Comparison of ENCODE assay signal across 1 cellular context in the genomic region with DNA sequence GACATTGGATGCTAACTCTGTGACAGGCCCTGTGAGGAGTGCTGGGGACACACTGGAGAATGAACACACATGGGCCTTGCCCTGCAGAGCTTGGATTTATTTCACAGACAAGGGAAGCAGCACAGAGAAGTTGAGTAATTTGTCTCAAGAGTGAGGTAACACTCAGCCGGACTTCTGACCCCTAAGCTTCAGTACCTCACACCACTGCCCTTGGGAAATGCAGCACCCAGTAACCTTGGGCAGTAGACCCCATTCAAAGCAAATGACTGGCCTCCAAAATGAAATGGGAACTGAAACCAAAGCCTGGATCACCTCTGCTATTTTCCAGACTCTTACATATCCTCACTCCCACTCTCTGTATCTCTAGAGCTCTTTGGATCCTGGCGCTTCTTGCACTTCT.
A peak's percentile ranks its signal among the peaks of the same experiment; 100 is the strongest.
TF ChIP-seq lines count a peak whose summit lies in the region.

No MANE protein-coding gene starts in this region.

TF ChIP-seq in HepG2, 621 proteins besides CTCF, POLR2A, EP300 and RAD21 (continued from another document and continues in another):
- TF ChIP-seq MAZ (IDR thresholded peaks at IDR 0.05; ENCODE audit: borderline replicate concordance, low read depth, low read length) = no peak
- no peak for TF ChIP-seq MAZ (CRISPR knock-in tag; IDR thresholded peaks at IDR 0.05; ENCODE audit: low read depth)
- TF ChIP-seq AGO1 (IDR thresholded peaks at IDR 0.05; ENCODE audit: low read depth, low read length, poor library complexity, severe bottlenecking) = no peak
- no peak for TF ChIP-seq POGZ (CRISPR knock-in tag; IDR thresholded peaks at IDR 0.05)
- TF ChIP-seq CREBL2 (CRISPR knock-in tag; IDR thresholded peaks at IDR 0.05; ENCODE audit: borderline replicate concordance) = no peak
- 0 out of 2 replicates have a peak, but pooled peaks have one; percentile 47 for TF ChIP-seq NR2C2 (CRISPR knock-in tag; IDR thresholded peaks at IDR 0.05; ENCODE audit: borderline replicate concordance)
- no peak for TF ChIP-seq NFKB2 (CRISPR knock-in tag; IDR thresholded peaks at IDR 0.05; ENCODE audit: borderline replicate concordance)
- no peak for TF ChIP-seq HCFC1 (IDR thresholded peaks at IDR 0.05; ENCODE audit: low read depth, low read length)
- TF ChIP-seq SKI (IDR thresholded peaks at IDR 0.05; ENCODE audit: partially characterized antibody) = peak; percentile 36
- TF ChIP-seq ZMYM3 (CRISPR knock-in tag; IDR thresholded peaks at IDR 0.05) = 0 out of 2 replicates have a peak, but pooled peaks have one; percentile 11
- TF ChIP-seq CBFB (CRISPR knock-in tag; IDR thresholded peaks at IDR 0.05) = no peak
- no peak for TF ChIP-seq RAD51 (IDR thresholded peaks at IDR 0.05; ENCODE audit: borderline replicate concordance)
- no peak for TF ChIP-seq SP140L (CRISPR knock-in tag; IDR thresholded peaks at IDR 0.05; ENCODE audit: borderline replicate concordance)
- TF ChIP-seq CEBPG (CRISPR knock-in tag; IDR thresholded peaks at IDR 0.05) = peak; percentile 99
- TF ChIP-seq KDM5A (IDR thresholded peaks at IDR 0.05; ENCODE audit: borderline replicate concordance, low read length) = no peak
- no peak for TF ChIP-seq PHF5A (CRISPR knock-in tag; IDR thresholded peaks at IDR 0.05; ENCODE audit: low read depth, unreplicated experiment)
- TF ChIP-seq, protein P1, sequence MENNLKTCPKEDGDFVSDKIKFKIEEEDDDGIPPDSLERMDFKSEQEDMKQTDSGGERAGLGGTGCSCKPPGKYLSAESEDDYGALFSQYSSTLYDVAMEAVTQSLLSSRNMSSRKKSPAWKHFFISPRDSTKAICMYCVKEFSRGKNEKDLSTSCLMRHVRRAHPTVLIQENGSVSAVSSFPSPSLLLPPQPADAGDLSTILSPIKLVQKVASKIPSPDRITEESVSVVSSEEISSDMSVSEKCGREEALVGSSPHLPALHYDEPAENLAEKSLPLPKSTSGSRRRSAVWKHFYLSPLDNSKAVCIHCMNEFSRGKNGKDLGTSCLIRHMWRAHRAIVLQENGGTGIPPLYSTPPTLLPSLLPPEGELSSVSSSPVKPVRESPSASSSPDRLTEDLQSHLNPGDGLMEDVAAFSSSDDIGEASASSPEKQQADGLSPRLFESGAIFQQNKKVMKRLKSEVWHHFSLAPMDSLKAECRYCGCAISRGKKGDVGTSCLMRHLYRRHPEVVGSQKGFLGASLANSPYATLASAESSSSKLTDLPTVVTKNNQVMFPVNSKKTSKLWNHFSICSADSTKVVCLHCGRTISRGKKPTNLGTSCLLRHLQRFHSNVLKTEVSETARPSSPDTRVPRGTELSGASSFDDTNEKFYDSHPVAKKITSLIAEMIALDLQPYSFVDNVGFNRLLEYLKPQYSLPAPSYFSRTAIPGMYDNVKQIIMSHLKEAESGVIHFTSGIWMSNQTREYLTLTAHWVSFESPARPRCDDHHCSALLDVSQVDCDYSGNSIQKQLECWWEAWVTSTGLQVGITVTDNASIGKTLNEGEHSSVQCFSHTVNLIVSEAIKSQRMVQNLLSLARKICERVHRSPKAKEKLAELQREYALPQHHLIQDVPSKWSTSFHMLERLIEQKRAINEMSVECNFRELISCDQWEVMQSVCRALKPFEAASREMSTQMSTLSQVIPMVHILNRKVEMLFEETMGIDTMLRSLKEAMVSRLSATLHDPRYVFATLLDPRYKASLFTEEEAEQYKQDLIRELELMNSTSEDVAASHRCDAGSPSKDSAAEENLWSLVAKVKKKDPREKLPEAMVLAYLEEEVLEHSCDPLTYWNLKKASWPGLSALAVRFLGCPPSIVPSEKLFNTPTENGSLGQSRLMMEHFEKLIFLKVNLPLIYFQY (CRISPR knock-in tag; IDR thresholded peaks at IDR 0.05; ENCODE audit: borderline replicate concordance) = no peak
- TF ChIP-seq ZNF543 (CRISPR knock-in tag; IDR thresholded peaks at IDR 0.05) = no peak
- TF ChIP-seq, protein P2, sequence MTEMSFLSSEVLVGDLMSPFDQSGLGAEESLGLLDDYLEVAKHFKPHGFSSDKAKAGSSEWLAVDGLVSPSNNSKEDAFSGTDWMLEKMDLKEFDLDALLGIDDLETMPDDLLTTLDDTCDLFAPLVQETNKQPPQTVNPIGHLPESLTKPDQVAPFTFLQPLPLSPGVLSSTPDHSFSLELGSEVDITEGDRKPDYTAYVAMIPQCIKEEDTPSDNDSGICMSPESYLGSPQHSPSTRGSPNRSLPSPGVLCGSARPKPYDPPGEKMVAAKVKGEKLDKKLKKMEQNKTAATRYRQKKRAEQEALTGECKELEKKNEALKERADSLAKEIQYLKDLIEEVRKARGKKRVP (CRISPR knock-in tag; IDR thresholded peaks at IDR 0.05) = no peak
- no peak for TF ChIP-seq GABPB1 (CRISPR knock-in tag; IDR thresholded peaks at IDR 0.05)
- TF ChIP-seq CREB3 (CRISPR knock-in tag; IDR thresholded peaks at IDR 0.05) = no peak
- TF ChIP-seq IRF2 (CRISPR knock-in tag; IDR thresholded peaks at IDR 0.05) = 0 out of 2 replicates have a peak, but pooled peaks have one; percentile 22
- TF ChIP-seq ZNF280B (CRISPR knock-in tag; IDR thresholded peaks at IDR 0.05; ENCODE audit: borderline replicate concordance) = no peak
- no peak for TF ChIP-seq ZKSCAN1 (IDR thresholded peaks at IDR 0.05; ENCODE audit: low read length)
- no peak for TF ChIP-seq ZNF282 (IDR thresholded peaks at IDR 0.05; ENCODE audit: partially characterized antibody)
- TF ChIP-seq SALL2 (CRISPR knock-in tag; IDR thresholded peaks at IDR 0.05) = no peak
- no peak for TF ChIP-seq ZSCAN22 (CRISPR knock-in tag; IDR thresholded peaks at IDR 0.05)
- TF ChIP-seq, protein P3, sequence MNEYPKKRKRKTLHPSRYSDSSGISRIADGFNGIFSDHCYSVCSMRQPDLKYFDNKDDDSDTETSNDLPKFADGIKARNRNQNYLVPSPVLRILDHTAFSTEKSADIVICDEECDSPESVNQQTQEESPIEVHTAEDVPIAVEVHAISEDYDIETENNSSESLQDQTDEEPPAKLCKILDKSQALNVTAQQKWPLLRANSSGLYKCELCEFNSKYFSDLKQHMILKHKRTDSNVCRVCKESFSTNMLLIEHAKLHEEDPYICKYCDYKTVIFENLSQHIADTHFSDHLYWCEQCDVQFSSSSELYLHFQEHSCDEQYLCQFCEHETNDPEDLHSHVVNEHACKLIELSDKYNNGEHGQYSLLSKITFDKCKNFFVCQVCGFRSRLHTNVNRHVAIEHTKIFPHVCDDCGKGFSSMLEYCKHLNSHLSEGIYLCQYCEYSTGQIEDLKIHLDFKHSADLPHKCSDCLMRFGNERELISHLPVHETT (CRISPR knock-in tag; conservative IDR thresholded peaks at IDR 0.05) = no peak
- TF ChIP-seq MIER2 (CRISPR knock-in tag; IDR thresholded peaks at IDR 0.05) = no peak
- TF ChIP-seq KMT2A (CRISPR knock-in tag; IDR thresholded peaks at IDR 0.05) = no peak
- peak; percentile 17; the same call in 1 of the 2 replicates for TF ChIP-seq TCF7 (IDR thresholded peaks at IDR 0.05; ENCODE audit: low read depth)
- TF ChIP-seq XBP1 (CRISPR knock-in tag; IDR thresholded peaks at IDR 0.05) = no peak
- no peak for TF ChIP-seq ZNF773 (CRISPR knock-in tag; IDR thresholded peaks at IDR 0.05; ENCODE audit: borderline replicate concordance)
- no peak for TF ChIP-seq ZNF672 (CRISPR knock-in tag; IDR thresholded peaks at IDR 0.05)
- TF ChIP-seq ISX (CRISPR knock-in tag; conservative IDR thresholded peaks at IDR 0.05) = no peak
- TF ChIP-seq MXD3 (CRISPR knock-in tag; IDR thresholded peaks at IDR 0.05) = no peak
- no peak for TF ChIP-seq ZNF232 (CRISPR knock-in tag; IDR thresholded peaks at IDR 0.05; ENCODE audit: borderline replicate concordance)
- peak; percentile 44; the same call in 1 of the 2 replicates for TF ChIP-seq PHF21A (CRISPR knock-in tag; IDR thresholded peaks at IDR 0.05)
- TF ChIP-seq MTA1 (CRISPR knock-in tag; IDR thresholded peaks at IDR 0.05; ENCODE audit: borderline replicate concordance) = no peak
- TF ChIP-seq ZFP1 (CRISPR knock-in tag; IDR thresholded peaks at IDR 0.05) = no peak
- no peak for TF ChIP-seq JDP2 (CRISPR knock-in tag; IDR thresholded peaks at IDR 0.05; ENCODE audit: borderline replicate concordance)
- no peak for TF ChIP-seq ZNF431 (CRISPR knock-in tag; IDR thresholded peaks at IDR 0.05; ENCODE audit: borderline replicate concordance, low read depth)
- TF ChIP-seq PRPF4 (IDR thresholded peaks at IDR 0.05; ENCODE audit: low read depth, low read length, poor library complexity, severe bottlenecking) = no peak
- no peak for TF ChIP-seq ZNF660 (CRISPR knock-in tag; IDR thresholded peaks at IDR 0.05; ENCODE audit: borderline replicate concordance, low read depth)
- TF ChIP-seq MBNL3 (CRISPR knock-in tag; conservative IDR thresholded peaks at IDR 0.05) = no peak
- no peak for TF ChIP-seq TSC22D2 (CRISPR knock-in tag; IDR thresholded peaks at IDR 0.05; ENCODE audit: borderline replicate concordance)
- TF ChIP-seq ZNF878 (CRISPR knock-in tag; IDR thresholded peaks at IDR 0.05) = no peak
- TF ChIP-seq ZNF331 (CRISPR knock-in tag; IDR thresholded peaks at IDR 0.05) = peak; percentile 42; the same call in 1 of the 2 replicates
- TF ChIP-seq, protein P4, sequence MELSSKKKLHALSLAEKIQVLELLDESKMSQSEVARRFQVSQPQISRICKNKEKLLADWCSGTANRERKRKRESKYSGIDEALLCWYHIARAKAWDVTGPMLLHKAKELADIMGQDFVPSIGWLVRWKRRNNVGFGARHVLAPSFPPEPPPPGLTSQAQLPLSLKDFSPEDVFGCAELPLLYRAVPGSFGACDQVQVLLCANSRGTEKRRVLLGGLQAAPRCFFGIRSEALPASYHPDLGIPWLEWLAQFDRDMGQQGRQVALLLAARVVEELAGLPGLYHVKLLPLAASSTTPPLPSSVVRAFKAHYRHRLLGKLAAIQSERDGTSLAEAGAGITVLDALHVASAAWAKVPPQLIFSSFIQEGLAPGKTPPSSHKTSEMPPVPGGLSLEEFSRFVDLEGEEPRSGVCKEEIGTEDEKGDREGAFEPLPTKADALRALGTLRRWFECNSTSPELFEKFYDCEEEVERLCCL (CRISPR knock-in tag; IDR thresholded peaks at IDR 0.05; ENCODE audit: borderline replicate concordance) = no peak
- no peak for TF ChIP-seq DRAP1 (CRISPR knock-in tag; IDR thresholded peaks at IDR 0.05)
- no peak for TF ChIP-seq ZSCAN29 (CRISPR knock-in tag; conservative IDR thresholded peaks at IDR 0.05)
- TF ChIP-seq ZSCAN12 (CRISPR knock-in tag; IDR thresholded peaks at IDR 0.05) = no peak
- peak; percentile 47; the same call in 1 of the 2 replicates for TF ChIP-seq ZMYM4 (CRISPR knock-in tag; IDR thresholded peaks at IDR 0.05)
- TF ChIP-seq ZNF281 (CRISPR knock-in tag; IDR thresholded peaks at IDR 0.05; ENCODE audit: borderline replicate concordance) = no peak
- no peak for TF ChIP-seq DNMT3B (CRISPR knock-in tag; conservative IDR thresholded peaks at IDR 0.05)
